In the genomic region with DNA sequence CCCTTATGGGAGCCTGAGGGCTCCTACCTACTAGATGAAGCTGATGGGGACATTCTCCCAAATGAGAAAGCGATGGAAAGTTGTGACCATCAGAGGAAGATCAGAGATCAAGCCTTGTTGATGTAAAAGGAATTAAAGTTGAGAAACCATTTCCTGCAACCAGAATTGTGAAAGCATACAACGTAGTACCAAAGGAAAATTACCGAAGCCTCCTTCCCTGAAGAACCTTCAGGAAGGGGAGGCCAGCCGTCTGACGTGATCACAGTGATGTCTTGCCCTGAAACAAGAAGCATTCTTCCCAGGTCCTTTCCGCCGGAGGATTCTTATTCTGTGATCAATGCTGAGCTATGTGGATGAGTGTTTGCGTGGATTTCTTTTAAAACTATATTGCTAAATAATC, we compare ENCODE assay signal across 2 cellular contexts.
TF ChIP-seq lines count a peak whose summit lies in the region.

No MANE protein-coding gene starts in this region.

TF ChIP-seq in IMR-90, 13 proteins besides CTCF, POLR2A, EP300 and RAD21:
- TF ChIP-seq ELK1 (IDR thresholded peaks at IDR 0.05; ENCODE audit: borderline replicate concordance, low read depth, low read length): no peak
- peak; percentile 39; the same call in 1 of the 2 replicates for TF ChIP-seq CEBPB (IDR thresholded peaks at IDR 0.05; ENCODE audit: low read depth, low read length)
TF ChIP-seq in IMR-90: peak in this region for 1.

TF ChIP-seq in HepG2, 621 proteins besides CTCF, POLR2A, EP300 and RAD21:
- TF ChIP-seq HNRNPH1 (optimal IDR thresholded peaks at IDR 0.05; ENCODE audit: low read depth, low read length) (no peak), FOXO1 (CRISPR knock-in tag; IDR thresholded peaks at IDR 0.05) (no peak), PBX2 (CRISPR knock-in tag; IDR thresholded peaks at IDR 0.05) (no peak), SRSF1 (optimal IDR thresholded peaks at IDR 0.05; ENCODE audit: low read depth, low read length) (no peak), EHMT2 (IDR thresholded peaks at IDR 0.05; ENCODE audit: borderline replicate concordance, low read depth, low read length) (no peak), CBX2 (IDR thresholded peaks at IDR 0.05; ENCODE audit: low read depth, low read length) (no peak), CBX2 (CRISPR knock-in tag; IDR thresholded peaks at IDR 0.05; ENCODE audit: low read depth) (no peak), XRCC5 (optimal IDR thresholded peaks at IDR 0.05; ENCODE audit: low read length) (no peak), MEIS1 (CRISPR knock-in tag; IDR thresholded peaks at IDR 0.05; ENCODE audit: borderline replicate concordance) (no peak)
- TF ChIP-seq, protein P1, sequence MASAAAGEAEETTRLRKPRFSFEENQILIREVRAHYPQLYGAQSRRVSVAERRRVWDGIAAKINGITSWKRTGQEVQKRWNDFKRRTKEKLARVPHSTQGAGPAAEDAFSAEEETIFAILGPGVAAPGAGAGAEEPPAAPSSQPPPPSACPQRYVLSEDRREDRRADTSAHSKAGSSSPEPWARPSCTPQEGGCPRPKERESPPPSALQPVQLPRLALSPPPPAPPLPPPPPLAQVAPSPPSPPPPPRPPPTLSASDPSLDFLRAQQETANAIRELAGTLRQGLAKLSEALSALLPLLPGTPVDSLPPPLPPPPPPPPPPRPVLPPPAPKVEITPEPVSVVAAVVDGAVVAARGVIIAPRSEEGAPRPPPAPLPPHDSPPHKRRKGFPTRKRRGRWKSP (CRISPR knock-in tag; IDR thresholded peaks at IDR 0.05): no peak
- TF ChIP-seq, protein P2, sequence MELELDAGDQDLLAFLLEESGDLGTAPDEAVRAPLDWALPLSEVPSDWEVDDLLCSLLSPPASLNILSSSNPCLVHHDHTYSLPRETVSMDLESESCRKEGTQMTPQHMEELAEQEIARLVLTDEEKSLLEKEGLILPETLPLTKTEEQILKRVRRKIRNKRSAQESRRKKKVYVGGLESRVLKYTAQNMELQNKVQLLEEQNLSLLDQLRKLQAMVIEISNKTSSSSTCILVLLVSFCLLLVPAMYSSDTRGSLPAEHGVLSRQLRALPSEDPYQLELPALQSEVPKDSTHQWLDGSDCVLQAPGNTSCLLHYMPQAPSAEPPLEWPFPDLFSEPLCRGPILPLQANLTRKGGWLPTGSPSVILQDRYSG (CRISPR knock-in tag; IDR thresholded peaks at IDR 0.05): no peak
